ENCODE assay signal across 25 cellular contexts in the genomic region with DNA sequence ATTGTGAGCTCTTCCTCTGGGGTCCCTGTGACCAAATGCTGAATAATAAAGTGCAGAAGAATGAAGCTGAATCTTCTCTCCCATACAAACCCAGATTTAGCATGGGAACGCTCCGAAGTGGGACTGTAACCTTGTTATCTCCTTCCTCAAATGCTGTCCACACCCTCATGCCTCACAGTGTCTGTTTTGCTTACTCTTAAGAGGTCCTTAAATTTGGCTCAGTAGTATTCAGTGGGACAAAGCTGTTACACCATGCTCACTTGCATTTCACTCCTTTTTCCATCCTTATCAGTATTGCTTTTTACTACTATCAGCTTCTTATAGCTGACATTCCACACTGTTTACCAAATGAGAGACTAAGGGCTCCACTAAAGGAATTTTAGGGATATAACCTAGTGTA.
"Had no signal": no experiment of that assay in that cellular context is flagged by ENCODE, and none has a peak within 500 bp of the region (broad histone marks: within the 10 kb centered on the region; RNA-seq: fewer than 3 reads in every experiment).

No MANE protein-coding gene starts in this region.

- H3K27ac ChIP-seq: hepatocyte, right lobe of liver, testis, transverse colon had no signal

- H3K4me2 ChIP-seq: hepatocyte had no signal

- H3K27me3 ChIP-seq: gastrocnemius medialis, hepatocyte, right lobe of liver, testis, transverse colon had no signal

- H3K9me3 Mint-ChIP-seq: activated CD8-positive, alpha-beta T cell treated with anti-CD3 and anti-CD28 coated beads for 36 hours; activated naive CD4-positive, alpha-beta T cell treated with anti-CD3 and anti-CD28 coated beads, Interleukin-2, amount 50 U/mL, for 24 hours; activated naive CD8-positive, alpha-beta T cell treated with anti-CD3 and anti-CD28 coated beads, Interleukin-2, amount 50 U/mL, for 24 hours; activated T-helper 2 cell treated with anti-CD3 and anti-CD28 coated beads, Interferon-gamma antibody, Interleukin-2, Interleukin-4, amounts not matched to agents 10 μg/mL and 5 μg/mL and 100 μg/mL, durations not matched to agents 14 hours and 24 hours and 36 hours; dendritic cell treated with granulocyte-macrophage colony-stimulating factor and Interleukin-4, amounts not matched to agents 40 ng/mL and 50 ng/mL, for 4 days; endodermal cell; nephron; T-helper 2 cell treated with Interferon-gamma antibody and Interleukin-4, amounts not matched to agents 5 μg/mL and 100 μg/mL, for 36 hours; WTC11 had no signal

- H3K4me1 ChIP-seq: right lobe of liver, testis had no signal

- H3K9me3 ChIP-seq: gastrocnemius medialis, right lobe of liver, testis, transverse colon had no signal

- H3K4me3 Mint-ChIP-seq: activated CD8-positive, alpha-beta T cell treated with anti-CD3 and anti-CD28 coated beads for 36 hours; activated naive CD4-positive, alpha-beta T cell treated with anti-CD3 and anti-CD28 coated beads, Interleukin-2, amount 50 U/mL, for 24 hours; activated naive CD8-positive, alpha-beta T cell treated with anti-CD3 and anti-CD28 coated beads, Interleukin-2, amount 50 U/mL, for 24 hours; dendritic cell treated with granulocyte-macrophage colony-stimulating factor and Interleukin-4, amounts not matched to agents 40 ng/mL and 50 ng/mL, for 4 days; endodermal cell; nephron; T-helper 2 cell treated with Interferon-gamma antibody and Interleukin-4, amounts not matched to agents 5 μg/mL and 100 μg/mL, for 36 hours; WTC11 had no signal

- ATAC-seq: activated CD8-positive, alpha-beta T cell treated with anti-CD3 and anti-CD28 coated beads for 36 hours; activated naive CD8-positive, alpha-beta T cell treated with anti-CD3 and anti-CD28 coated beads, Interleukin-2, amount 50 U/mL, for 24 hours; gastrocnemius medialis; left lobe of liver; right lobe of liver; stimulated activated naive CD8-positive, alpha-beta T cell treated with anti-CD3 and anti-CD28 coated beads, Interleukin-15, Interleukin-2, amounts not matched to agents 100 U/mL and 50 U/mL, for 24 hours; WTC11 had no signal

- H3K79me2 ChIP-seq: hepatocyte had no signal

- H3K4me1 Mint-ChIP-seq: activated naive CD4-positive, alpha-beta T cell treated with anti-CD3 and anti-CD28 coated beads, Interleukin-2, amount 50 U/mL, for 24 hours; activated naive CD8-positive, alpha-beta T cell treated with anti-CD3 and anti-CD28 coated beads, Interleukin-2, amount 50 U/mL, for 24 hours had no signal

- H3K4me3 ChIP-seq: gastrocnemius medialis, hepatocyte, lung, right lobe of liver, testis, transverse colon had no signal

- H3K27ac Mint-ChIP-seq: activated CD8-positive, alpha-beta T cell treated with anti-CD3 and anti-CD28 coated beads for 36 hours; activated naive CD4-positive, alpha-beta T cell treated with anti-CD3 and anti-CD28 coated beads, Interleukin-2, amount 50 U/mL, for 24 hours; activated naive CD8-positive, alpha-beta T cell treated with anti-CD3 and anti-CD28 coated beads, Interleukin-2, amount 50 U/mL, for 24 hours; activated T-helper 2 cell treated with anti-CD3 and anti-CD28 coated beads, Interferon-gamma antibody, Interleukin-2, Interleukin-4, amounts not matched to agents 10 μg/mL and 5 μg/mL and 100 μg/mL, durations not matched to agents 14 hours and 24 hours and 36 hours; dendritic cell treated with granulocyte-macrophage colony-stimulating factor and Interleukin-4, amounts not matched to agents 40 ng/mL and 50 ng/mL, for 4 days; endodermal cell; nephron; T-helper 2 cell treated with Interferon-gamma antibody and Interleukin-4, amounts not matched to agents 5 μg/mL and 100 μg/mL, for 36 hours; WTC11 had no signal

- H3K36me3 ChIP-seq: gastrocnemius medialis, right lobe of liver, transverse colon had no signal

- H3K36me3 Mint-ChIP-seq: activated naive CD4-positive, alpha-beta T cell treated with anti-CD3 and anti-CD28 coated beads, Interleukin-2, amount 50 U/mL, for 24 hours; WTC11 had no signal

- H2AFZ ChIP-seq: hepatocyte had no signal

- DNase-seq: activated CD4-positive, alpha-beta T cell treated with anti-CD3 and anti-CD28 coated beads, Interleukin-2, amount 50 U/mL, for 1 hour; activated CD8-positive, alpha-beta T cell treated with anti-CD3 and anti-CD28 coated beads for 36 hours; activated naive CD8-positive, alpha-beta T cell treated with anti-CD3 and anti-CD28 coated beads, Interleukin-2, amount 50 U/mL, for 24 hours; activated T-cell treated with anti-CD3 and anti-CD28 coated beads, Interleukin-2, amount 50 U/mL, for 48 hours; amygdala; central memory CD4-positive, alpha-beta T cell; endodermal cell; gastrocnemius medialis; kidney; posterior cingulate gyrus; right lobe of liver; stimulated activated CD4-positive, alpha-beta T cell treated with anti-CD3 and anti-CD28 coated beads, Interleukin-4, amount 100 ng/mL, for 1 hour; stimulated activated naive CD8-positive, alpha-beta T cell treated with anti-CD3 and anti-CD28 coated beads, Interleukin-15, Interleukin-2, amounts not matched to agents 100 U/mL and 50 U/mL, for 24 hours; T-helper 1 cell; testis; transverse colon had no signal
